Comparison of ENCODE assay signal across 15 cellular contexts in the genomic region with DNA sequence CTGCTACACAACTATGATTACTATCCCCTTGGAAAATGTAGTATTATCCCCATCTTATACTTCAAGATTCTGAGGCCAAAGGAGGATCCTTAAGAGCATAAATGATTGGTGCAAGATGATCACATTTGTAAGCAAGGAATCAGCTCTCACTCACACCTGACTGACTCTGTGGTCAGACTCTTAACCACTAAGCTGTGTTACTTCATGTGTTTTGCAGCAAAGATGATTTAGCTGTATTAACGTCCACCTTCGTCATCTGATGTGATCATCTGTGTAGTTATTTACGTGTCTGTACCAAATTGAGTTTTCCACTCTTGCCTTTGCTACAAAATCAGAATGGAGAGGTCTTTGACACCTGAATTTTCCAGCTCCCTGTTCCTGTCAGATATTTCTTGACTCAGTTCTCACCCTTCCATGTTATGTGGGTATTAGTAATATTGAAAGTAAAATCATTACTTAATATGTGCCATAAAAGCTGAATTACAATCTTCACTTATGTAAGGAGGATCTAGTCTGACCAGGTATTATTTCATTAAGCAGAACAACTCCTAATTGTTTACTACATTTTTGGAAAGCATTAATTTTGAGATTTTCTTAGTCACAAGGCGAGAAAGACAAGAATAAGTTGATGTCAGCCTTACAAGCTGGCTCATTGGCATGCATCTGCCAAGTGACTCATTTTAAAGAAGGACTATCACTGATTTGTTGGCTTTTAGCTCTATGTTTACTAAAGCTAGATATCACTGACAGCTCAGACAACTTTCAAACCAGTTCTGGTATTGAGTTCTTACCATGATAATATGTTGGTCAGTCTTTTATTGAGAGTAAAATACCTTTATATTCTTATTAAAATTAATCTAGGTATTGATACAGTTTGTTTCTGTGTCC.
DNase-seq lines count a peak whose midpoint lies in the region; ATAC-seq and TF ChIP-seq lines count a peak whose summit lies in the region.
"Had no signal": no experiment of that assay in that cellular context is flagged by ENCODE, and none has a peak within 500 bp of the region (broad histone marks: within the 10 kb centered on the region; RNA-seq: fewer than 3 reads in every experiment).

No MANE protein-coding gene starts in this region.

- no peaks in the 10 kb centered on the region for H3K9me3 ChIP-seq in upper lobe of right lung

- no peaks in the 10 kb centered on the region for H3K36me3 ChIP-seq in upper lobe of right lung

- H3K4me1 ChIP-seq in upper lobe of right lung = no peaks in the 10 kb centered on the region

- ATAC-seq in GM21447 (IDR thresholded peaks at IDR 0.05; ENCODE audit: unreplicated experiment) = peak; percentile 70
- peak; percentile 83 for ATAC-seq in HG03060 (IDR thresholded peaks at IDR 0.05; ENCODE audit: low read depth, unreplicated experiment)
- no peak for ATAC-seq in upper lobe of right lung

- intact Hi-C loops in upper lobe of right lung (cut with DNase I) = no loop called here

- DNase-seq in GM13976 (ENCODE audit: low spot score) (peak; percentile 4), RKO (ENCODE audit: low spot score) (peak; percentile 25), NCI-H69 (lab: John Stamatoyannopoulos, UW) (no peak), AG08396 (ENCODE audit: low spot score) (no peak), MV-4-11 (lab: John Stamatoyannopoulos, UW) (no peak), upper lobe of right lung (no peak)
- DNase-seq: activated naive CD4-positive, alpha-beta T cell treated with anti-CD3 and anti-CD28 coated beads for 36 hours; central memory CD4-positive, alpha-beta T cell; NCI-H1048; NCI-H510A; T-helper 9 cell had no signal

- H3K27ac ChIP-seq in upper lobe of right lung = no peak overlapping the region
- H3K27ac ChIP-seq: epithelial cell of prostate had no signal

- in situ Hi-C loops in GM13976 (cut with MboI; ENCODE audit: low sequenced_read_pairs, unreplicated experiment) = no loop called here

- H3K27me3 ChIP-seq in upper lobe of right lung = no peaks in the 10 kb centered on the region

- H3K4me3 ChIP-seq in upper lobe of right lung = no peak overlapping the region
- H3K4me3 ChIP-seq: lung had no signal

- TF ChIP-seq CTCF in GM13976 (IDR thresholded peaks at IDR 0.05; ENCODE audit: borderline replicate concordance, control extremely low read depth, extremely low read depth, insufficient read depth, missing control alignments) (no peak), upper lobe of right lung (IDR thresholded peaks at IDR 0.05) (no peak)

Comparison
In these comparisons a context has a peak if more than half of its experiments do, and no peak if none do; other contexts are left out.
1. DNase-seq: peak in GM13976 (single experiment) and RKO (single experiment); none in NCI-H69 (single experiment), AG08396 (single experiment), MV-4-11 (single experiment) and upper lobe of right lung (single experiment).